ENCODE assay signal across 21 cellular contexts in the genomic region with DNA sequence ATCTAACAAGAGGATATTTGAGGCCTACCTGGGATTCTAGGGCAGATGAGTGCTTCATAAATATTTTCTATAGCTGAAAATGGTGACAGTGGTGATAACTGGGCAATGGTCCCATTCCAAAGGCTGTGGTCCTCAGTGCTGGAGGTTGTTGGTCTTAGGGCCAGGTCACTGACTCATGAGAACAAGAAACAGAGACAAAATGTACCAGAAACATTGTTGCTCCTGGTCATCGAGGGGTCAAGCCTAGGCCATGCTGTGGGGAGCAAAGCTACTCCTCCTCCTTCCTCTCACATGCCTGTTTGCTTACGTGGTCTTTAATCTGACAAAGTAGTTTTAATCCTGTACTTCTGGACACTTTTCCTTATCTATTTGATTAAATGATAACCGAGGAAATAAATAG.
"Had no signal": no experiment of that assay in that cellular context is flagged by ENCODE, and none has a peak within 500 bp of the region (broad histone marks: within the 10 kb centered on the region; RNA-seq: fewer than 3 reads in every experiment).

No MANE protein-coding gene starts in this region.

- H3K27ac Mint-ChIP-seq: activated CD4-positive, alpha-beta memory T cell treated with anti-CD3 and anti-CD28 coated beads, Interleukin-2, amount 10 ng/mL, durations not matched to agents 7 days and 5 days; activated CD4-positive, alpha-beta T cell treated with anti-CD3 and anti-CD28 coated beads, Interleukin-2, amount 10 ng/mL, durations not matched to agents 24 days and 14 days; activated T-cell treated with anti-CD3 and anti-CD28 coated beads, Interleukin-2, amount 50 U/mL, for 72 hours; effector memory CD8-positive, alpha-beta T cell; natural killer cell; stimulated activated naive CD8-positive, alpha-beta T cell treated with anti-CD3 and anti-CD28 coated beads, Interleukin-15, amount 100 ng/mL, for 72 hours had no signal

- H3K9me3 Mint-ChIP-seq: activated CD4-positive, alpha-beta memory T cell treated with anti-CD3 and anti-CD28 coated beads, Interleukin-2, amount 10 ng/mL, durations not matched to agents 7 days and 5 days; activated CD4-positive, alpha-beta T cell treated with anti-CD3 and anti-CD28 coated beads, Interleukin-2, amount 10 ng/mL, durations not matched to agents 24 days and 14 days; activated T-cell treated with anti-CD3 and anti-CD28 coated beads, Interleukin-2, amount 50 U/mL, for 72 hours; central memory CD8-positive, alpha-beta T cell; effector memory CD8-positive, alpha-beta T cell; natural killer cell; stimulated activated naive CD8-positive, alpha-beta T cell treated with anti-CD3 and anti-CD28 coated beads, Interleukin-15, amount 100 ng/mL, for 72 hours had no signal

- H3K27me3 Mint-ChIP-seq: activated CD4-positive, alpha-beta memory T cell treated with anti-CD3 and anti-CD28 coated beads, Interleukin-2, amount 10 ng/mL, durations not matched to agents 7 days and 5 days; activated CD4-positive, alpha-beta T cell treated with anti-CD3 and anti-CD28 coated beads, Interleukin-2, amount 10 ng/mL, durations not matched to agents 24 days and 14 days; central memory CD8-positive, alpha-beta T cell; effector memory CD8-positive, alpha-beta T cell; stimulated activated naive CD8-positive, alpha-beta T cell treated with anti-CD3 and anti-CD28 coated beads, Interleukin-15, amount 100 ng/mL, for 72 hours had no signal

- H3K4me1 Mint-ChIP-seq: activated CD4-positive, alpha-beta memory T cell treated with anti-CD3 and anti-CD28 coated beads, Interleukin-2, amount 10 ng/mL, durations not matched to agents 7 days and 5 days; activated CD4-positive, alpha-beta T cell treated with anti-CD3 and anti-CD28 coated beads, Interleukin-2, amount 10 ng/mL, durations not matched to agents 24 days and 14 days; central memory CD8-positive, alpha-beta T cell; natural killer cell; stimulated activated naive CD8-positive, alpha-beta T cell treated with anti-CD3 and anti-CD28 coated beads, Interleukin-15, amount 100 ng/mL, for 72 hours had no signal

- H3K36me3 Mint-ChIP-seq: natural killer cell had no signal

- H3K4me1 ChIP-seq: ascending aorta, colonic mucosa, gastrocnemius medialis had no signal

- DNase-seq: activated CD4-positive, alpha-beta memory T cell treated with anti-CD3 and anti-CD28 coated beads, Interleukin-2, amount 10 ng/mL, durations not matched to agents 7 days and 5 days; activated CD4-positive, alpha-beta T cell treated with anti-CD3 and anti-CD28 coated beads, Interleukin-2, amount 10 ng/mL, durations not matched to agents 24 days and 14 days; activated effector memory CD4-positive, alpha-beta T cell treated with Interleukin-2 at 50 U/mL for 16 hours; activated naive CD4-positive, alpha-beta T cell treated with anti-CD3 and anti-CD28 coated beads, Interleukin-2, amount 50 U/mL, for 16 hours; activated T-cell treated with anti-CD3 and anti-CD28 coated beads, Interleukin-2, amount 50 U/mL, for 72 hours; brain microvascular endothelial cell; dorsolateral prefrontal cortex; effector memory CD8-positive, alpha-beta T cell; gastrocnemius medialis; head of caudate nucleus; islet precursor cell; midbrain; natural killer cell; stimulated activated CD4-positive, alpha-beta T cell treated with anti-CD3 and anti-CD28 coated beads, Interleukin-1b, Interleukin-23, amount 100 ng/mL, for 48 hours; stimulated activated naive CD8-positive, alpha-beta T cell treated with anti-CD3 and anti-CD28 coated beads, Interleukin-15, amount 100 ng/mL, for 72 hours had no signal

- H3K27ac ChIP-seq: ascending aorta, brain microvascular endothelial cell, colonic mucosa, dorsolateral prefrontal cortex, gastrocnemius medialis had no signal

- H3K9me3 ChIP-seq: ascending aorta, colonic mucosa, gastrocnemius medialis, transverse colon had no signal

- H3K4me3 ChIP-seq: ascending aorta, colonic mucosa, dorsolateral prefrontal cortex, gastrocnemius medialis, transverse colon had no signal

- H3K4me3 Mint-ChIP-seq: activated CD4-positive, alpha-beta memory T cell treated with anti-CD3 and anti-CD28 coated beads, Interleukin-2, amount 10 ng/mL, durations not matched to agents 7 days and 5 days; activated CD4-positive, alpha-beta T cell treated with anti-CD3 and anti-CD28 coated beads, Interleukin-2, amount 10 ng/mL, durations not matched to agents 24 days and 14 days; activated T-cell treated with anti-CD3 and anti-CD28 coated beads, Interleukin-2, amount 50 U/mL, for 72 hours; central memory CD8-positive, alpha-beta T cell; effector memory CD8-positive, alpha-beta T cell; natural killer cell; stimulated activated naive CD8-positive, alpha-beta T cell treated with anti-CD3 and anti-CD28 coated beads, Interleukin-15, amount 100 ng/mL, for 72 hours had no signal

- H3K27me3 ChIP-seq: ascending aorta, brain microvascular endothelial cell, colonic mucosa, dorsolateral prefrontal cortex, gastrocnemius medialis, transverse colon had no signal

- H3K36me3 ChIP-seq: ascending aorta, brain microvascular endothelial cell, colonic mucosa, gastrocnemius medialis, transverse colon had no signal

- ATAC-seq: activated CD4-positive, CD25-positive, alpha-beta regulatory T cell treated with anti-CD3 and anti-CD28 coated beads, Interleukin-2, amount 50 U/mL, for 24 hours; activated T-cell treated with anti-CD3 and anti-CD28 coated beads, Interleukin-2, amount 50 U/mL, for 72 hours; effector memory CD8-positive, alpha-beta T cell; esophagus mucosa; gastrocnemius medialis; natural killer cell; stimulated activated naive CD8-positive, alpha-beta T cell treated with anti-CD3 and anti-CD28 coated beads, Interleukin-15, amount 100 ng/mL, for 72 hours had no signal
